ENCODE assay signal across 16 cellular contexts in the genomic region with DNA sequence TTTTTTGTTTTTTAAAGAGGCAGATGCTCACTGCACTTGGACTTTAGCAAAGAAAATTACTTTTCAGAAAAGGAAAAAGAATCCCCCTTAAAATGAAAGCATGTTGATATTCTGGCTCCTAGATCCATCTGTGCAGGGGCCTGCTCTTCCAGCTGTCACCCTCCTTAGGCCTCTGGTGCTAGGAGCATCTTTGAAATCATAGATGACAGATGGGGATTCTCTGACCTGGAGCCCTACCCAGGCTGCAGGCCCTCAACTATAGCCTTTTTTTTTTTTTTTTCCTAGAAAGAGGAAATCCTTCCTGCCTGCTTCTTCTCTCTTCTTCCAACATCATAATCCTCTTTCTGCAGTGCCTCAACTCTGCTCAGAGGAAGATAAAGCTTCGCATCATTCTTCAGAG. TPM values are rescaled to one million over a fixed set of nuclear protein-coding genes. Genes with fewer than 3 reads are reported as not detected.
DNase-seq lines count a peak whose midpoint lies in the region; ATAC-seq, FAIRE-seq and TF ChIP-seq lines count a peak whose summit lies in the region.
"Had no signal": no experiment of that assay in that cellular context is flagged by ENCODE, and none has a peak within 500 bp of the region (broad histone marks: within the 10 kb centered on the region; RNA-seq: fewer than 3 reads in every experiment).

No MANE protein-coding gene starts in this region.

- H3K9me3 Mint-ChIP-seq in activated CD4-positive, alpha-beta T cell treated with anti-CD3 and anti-CD28 coated beads, Interleukin-2, amount 10 ng/mL, durations not matched to agents 24 days and 14 days: no peaks in the 10 kb centered on the region
- H3K9me3 Mint-ChIP-seq: activated naive CD4-positive, alpha-beta T cell treated with anti-CD3 and anti-CD28 coated beads, Interleukin-2, amount 50 U/mL, for 72 hours; activated T-cell treated with anti-CD3 and anti-CD28 coated beads, Interleukin-2, amount 50 U/mL, for 4 hours; naive thymus-derived CD8-positive, alpha-beta T cell; stimulated activated naive CD8-positive, alpha-beta T cell treated with anti-CD3 and anti-CD28 coated beads, Interleukin-15, Interleukin-2, amounts not matched to agents 100 ng/mL and 50 ng/mL, for 24 hours had no signal

- no peak for FAIRE-seq in K562 (lab: Jason Lieb, UNC)
- FAIRE-seq: HTR-8/SVneo had no signal

- peaks cover 33% of the 10 kb centered on the region for H3K4me1 Mint-ChIP-seq in activated CD4-positive, alpha-beta T cell treated with anti-CD3 and anti-CD28 coated beads, Interleukin-2, amount 10 ng/mL, durations not matched to agents 24 days and 14 days

- CTCF ChIA-PET in K562 (lab: Yijun Ruan, JAX; ENCODE audit: low intra/inter-chr PET ratio): no interaction called here

- H3K9me1 ChIP-seq in K562 (ENCODE audit: control insufficient read depth, insufficient read depth, low read length): no peaks in the 10 kb centered on the region

- TF ChIP-seq RAD21 in K562 (CRISPR knock-in tag; conservative IDR thresholded peaks at IDR 0.05 in 1 of 2, IDR thresholded peaks at IDR 0.05 in 1 of 2): no peak

- intact Hi-C loops in activated CD4-positive, alpha-beta T cell treated with anti-CD3 and anti-CD28 coated beads, Interleukin-2, amount 10 ng/mL, durations not matched to agents 24 days and 14 days (cut with micrococcal nuclease): loop anchor here (5.0 kb wide), 1 partner anchor 253 kb away; no protein-coding TSS in a partner anchor
- intact Hi-C loops in K562 (cut with micrococcal nuclease) (loop anchor here (5.0 kb wide), 1 partner anchor 268 kb away; no protein-coding TSS in a partner anchor), gastrocnemius medialis (cut with DNase I; ENCODE audit: low total_unique reads) (loop anchor here (5.0 kb wide), 1 partner anchor 38 kb away; a partner anchor contains a TSS)

- no peak overlapping the region for H2AFZ ChIP-seq in K562 (ENCODE audit: low read depth, low read length)

- H3K4me2 ChIP-seq in K562 (ENCODE audit: insufficient read depth, low read length): no peak overlapping the region

- TF ChIP-seq EP300 in K562 (IDR thresholded peaks at IDR 0.05; ENCODE audit: low read length) (no peak), gastroesophageal sphincter (IDR thresholded peaks at IDR 0.05) (no peak)

- H3K36me3 Mint-ChIP-seq in activated CD4-positive, alpha-beta T cell treated with anti-CD3 and anti-CD28 coated beads, Interleukin-2, amount 10 ng/mL, durations not matched to agents 24 days and 14 days (ENCODE audit: low read depth): no peaks in the 10 kb centered on the region
- H3K36me3 Mint-ChIP-seq: activated naive CD4-positive, alpha-beta T cell treated with anti-CD3 and anti-CD28 coated beads, Interleukin-2, amount 50 U/mL, for 72 hours; naive thymus-derived CD8-positive, alpha-beta T cell had no signal

- H3K4me3 Mint-ChIP-seq in activated CD4-positive, alpha-beta T cell treated with anti-CD3 and anti-CD28 coated beads, Interleukin-2, amount 10 ng/mL, durations not matched to agents 24 days and 14 days: no peak overlapping the region
- H3K4me3 Mint-ChIP-seq: activated T-cell treated with anti-CD3 and anti-CD28 coated beads, Interleukin-2, amount 50 U/mL, for 4 hours; naive thymus-derived CD8-positive, alpha-beta T cell; stimulated activated naive CD8-positive, alpha-beta T cell treated with anti-CD3 and anti-CD28 coated beads, Interleukin-15, Interleukin-2, amounts not matched to agents 100 ng/mL and 50 ng/mL, for 24 hours had no signal

- BruUV-seq in K562 (replicated peaks; lab: Mats Ljungman, UMichigan): no TSS peak

- POLR2A ChIA-PET in K562 (lab: Yijun Ruan, JAX): interaction anchor here (0.6 to 2.1 kb wide), 3 partner anchors 12 to 39 kb away, joined by 3 to 8 read pairs (median 4); a partner anchor contains a TSS

- no peaks in the 10 kb centered on the region for H3K79me2 ChIP-seq in K562 (ENCODE audit: control insufficient read depth, insufficient read depth, low read length)

- H3K9ac ChIP-seq in K562 (ENCODE audit: insufficient read depth in 1 of 2, low read depth in 2 of 2, low read length in 2 of 2): no peak overlapping the region

- H3K4me1 ChIP-seq in K562 (replicated peaks in 1 of 2; ENCODE audit: control insufficient read depth in 2 of 2, insufficient read depth in 2 of 2, low read length in 2 of 2) (peaks cover 5 to 17% of the 10 kb centered on the region in 2 experiments; a peak in 4 of 5 replicates), gastrocnemius medialis (peaks cover 37 to 49% of the 10 kb centered on the region in 2 donors), gastroesophageal sphincter (peaks cover 7 to 46% (median 10%) of the 10 kb centered on the region in 3 donors)

- 63% methylated on average over 1 of the region's 1 CpG for WGBS in K562 (ENCODE audit: insufficient coverage, low coverage, missing lambda C conversion rate)
- 75 to 83% methylated on average over 1 of the region's 1 CpG for WGBS in gastroesophageal sphincter (ENCODE audit: low coverage in 1 of 2), 2 donors

- H3K36me3 ChIP-seq in K562 (ENCODE audit: control insufficient read depth, insufficient read depth, low read length) (no peaks in the 10 kb centered on the region), gastrocnemius medialis (no peaks in the 10 kb centered on the region), gastroesophageal sphincter (no peaks in the 10 kb centered on the region), brain microvascular endothelial cell (replicated peaks) (no peaks in the 10 kb centered on the region)
- H3K36me3 ChIP-seq: heart left ventricle had no signal

- ATAC-seq in K562 (0 out of 3 replicates have a peak, but pooled peaks have one; percentile 6), gastrocnemius medialis (no peak), GM18867 (IDR thresholded peaks at IDR 0.05; ENCODE audit: unreplicated experiment) (no peak), gastroesophageal sphincter (no peak)
- ATAC-seq: activated naive CD4-positive, alpha-beta T cell treated with anti-CD3 and anti-CD28 coated beads, Interleukin-2, amount 50 U/mL, for 72 hours; activated T-cell treated with anti-CD3 and anti-CD28 coated beads, Interleukin-2, amount 50 U/mL, for 4 hours; heart left ventricle; naive thymus-derived CD8-positive, alpha-beta T cell had no signal

- TF ChIP-seq POLR2A in K562 (conservative IDR thresholded peaks at IDR 0.05) (no peak), gastrocnemius medialis (IDR thresholded peaks at IDR 0.05) (no peak), gastroesophageal sphincter (IDR thresholded peaks at IDR 0.05) (no peak)

- H3K4me3 ChIP-seq in K562: no peak overlapping the region
- H3K4me3 ChIP-seq in gastrocnemius medialis: no peak overlapping the region
- no peak overlapping the region for H3K4me3 ChIP-seq in gastroesophageal sphincter
- no peak overlapping the region for H3K4me3 ChIP-seq in brain microvascular endothelial cell (ENCODE audit: low read depth, low read length)
- H3K4me3 ChIP-seq: heart left ventricle had no signal

- H4K20me1 ChIP-seq in K562 (replicated peaks; ENCODE audit: control insufficient read depth, insufficient read depth, low read length): no peaks in the 10 kb centered on the region

- H3K27me3 Mint-ChIP-seq in activated CD4-positive, alpha-beta T cell treated with anti-CD3 and anti-CD28 coated beads, Interleukin-2, amount 10 ng/mL, durations not matched to agents 24 days and 14 days: peaks cover 2% of the 10 kb centered on the region
- H3K27me3 Mint-ChIP-seq: naive thymus-derived CD8-positive, alpha-beta T cell had no signal

- H3K27ac ChIP-seq in K562 (ENCODE audit: extremely low read depth, low read depth, low read length) (no peak overlapping the region), gastrocnemius medialis (peak overlapping the region in 3 of 4 donors; percentile 59 to 68 (median 65)), gastroesophageal sphincter (no peak overlapping the region), brain microvascular endothelial cell (no peak overlapping the region)

- in situ Hi-C loops in K562 (cut with MboI): no loop called here
- in situ Hi-C loops in gastrocnemius medialis (cut with MboI; ENCODE audit: low sequenced_read_pairs in 4 of 4): no loop called here
- in situ Hi-C loops in brain microvascular endothelial cell (cut with HindIII; ENCODE audit: low pct_ligation_motif_present, low sequenced_read_pairs): no loop called here

- peak overlapping the region; percentile 42 for H3K27ac Mint-ChIP-seq in activated CD4-positive, alpha-beta T cell treated with anti-CD3 and anti-CD28 coated beads, Interleukin-2, amount 10 ng/mL, durations not matched to agents 24 days and 14 days
- H3K27ac Mint-ChIP-seq: stimulated activated naive CD8-positive, alpha-beta T cell treated with anti-CD3 and anti-CD28 coated beads, Interleukin-15, Interleukin-2, amounts not matched to agents 100 ng/mL and 50 ng/mL, for 24 hours had no signal

- H3K27me3 ChIP-seq in K562 (ENCODE audit: control insufficient read depth in 2 of 2, insufficient read depth in 2 of 2, low read length in 2 of 2) (no peaks in the 10 kb centered on the region), gastrocnemius medialis (no peaks in the 10 kb centered on the region), gastroesophageal sphincter (no peaks in the 10 kb centered on the region), brain microvascular endothelial cell (replicated peaks) (no peaks in the 10 kb centered on the region)
- H3K27me3 ChIP-seq: heart left ventricle had no signal

- DNase-seq in activated CD4-positive, alpha-beta T cell treated with anti-CD3 and anti-CD28 coated beads, Interleukin-2, amount 10 ng/mL, durations not matched to agents 24 days and 14 days: no peak
- no peak for DNase-seq in activated CD4-positive, alpha-beta T cell treated with anti-CD3 and anti-CD28 coated beads, Interleukin-2, amount 50 U/mL, for 4 hours
- DNase-seq in NCI-H2171 (lab: John Stamatoyannopoulos, UW) (peak; percentile 65), K562 (ENCODE audit: extremely low read depth in 1 of 4, low spot score in 3 of 4) (no peak), gastrocnemius medialis (no peak), brain microvascular endothelial cell (no peak)
- DNase-seq: activated CD4-positive, alpha-beta T cell treated with anti-CD3 and anti-CD28 coated beads, Interleukin-2, amount 50 U/mL, for 1 hour; activated T-cell treated with anti-CD3 and anti-CD28 coated beads, Interleukin-2, amount 50 U/mL, for 4 hours; heart left ventricle; naive thymus-derived CD8-positive, alpha-beta T cell; NCI-H1436 treated with DMSO at 0.1 percent for 48 hours had no signal

- H3K9me3 ChIP-seq in K562 (replicated peaks; ENCODE audit: control insufficient read depth, insufficient read depth, low read depth, low read length) (no peaks in the 10 kb centered on the region), gastrocnemius medialis (no peaks in the 10 kb centered on the region), gastroesophageal sphincter (no peaks in the 10 kb centered on the region)
- H3K9me3 ChIP-seq: heart left ventricle had no signal

- no peak for TF ChIP-seq CTCF in K562 (IDR thresholded peaks at IDR 0.05 in 2 of 3, conservative IDR thresholded peaks at IDR 0.05 in 1 of 3; ENCODE audit: insufficient read depth in 2 of 3, low read depth in 1 of 3, low read length in 3 of 3)
- TF ChIP-seq CTCF in gastrocnemius medialis (IDR thresholded peaks at IDR 0.05 in 4 of 5, conservative IDR thresholded peaks at IDR 0.05 in 1 of 5): no peak
- no peak for TF ChIP-seq CTCF in gastroesophageal sphincter (IDR thresholded peaks at IDR 0.05)
- TF ChIP-seq CTCF in brain microvascular endothelial cell (IDR thresholded peaks at IDR 0.05; ENCODE audit: low read depth, low read length, missing control alignments): no peak

RNA-seq across cellular contexts. Expression of a gene that starts 16.3 kb away (rescaled TPM):
- 73.6 and 78.8 TPM in 2 replicates for total RNA-seq in activated CD4-positive, alpha-beta T cell treated with anti-CD3 and anti-CD28 coated beads, Interleukin-2, amount 10 ng/mL, durations not matched to agents 24 days and 14 days
- 114 and 176 TPM in 2 replicates for total RNA-seq in K562 (2011; cell fraction: chromatin; rRNA removed; ENCODE audit: low replicate concordance)
- total RNA-seq in K562 (2011; cell fraction: nucleolus; rRNA removed): 54.0 and 57.9 TPM in 2 replicates
- 61.2 and 112 TPM in 2 replicates for total RNA-seq in K562 (2011; cell fraction: nucleoplasm; rRNA removed)
- total RNA-seq in K562 (2014; rRNA removed): 71.8 and 75.6 TPM in 2 replicates
- total RNA-seq in K562 (2014; rRNA removed; fragmentation: Illumina TruSeq; extraction: Trizol): 96.8 and 120 TPM in 2 replicates
- 69.4 and 76.0 TPM in 2 replicates for total RNA-seq in K562 (2015; rRNA removed; fragmentation: Illumina TruSeq; extraction: Trizol)
- total RNA-seq in K562 (2021): 109 and 111 TPM in 2 replicates
- polyA plus RNA-seq in K562 (2011; rRNA removed): 22.8 and 40.4 TPM in 2 replicates
- polyA plus RNA-seq in K562 (2011; cell fraction: cytosol; rRNA removed): 20.4 and 29.5 TPM in 2 replicates
- polyA plus RNA-seq in K562 (2011; cell fraction: nucleus; rRNA removed): 26.7 and 36.5 TPM in 2 replicates
- polyA plus RNA-seq in K562 (2012): 24.0 and 28.2 TPM in 2 replicates
- 41.4 and 46.7 TPM in 2 replicates for polyA plus RNA-seq in K562 (2014; fragmentation: Illumina TruSeq; extraction: Trizol)
- 10 to 100 TPM; 25.9 to 36.8 TPM for polyA plus RNA-seq in K562 (2014; fragmentation: Nextera tagmentation; extraction: Ambion mirVana)
- polyA plus RNA-seq in K562 (2014; rRNA removed): 25.9 and 38.0 TPM in 2 replicates
- 134 and 161 TPM in 2 replicates for polyA minus RNA-seq in K562 (2011; rRNA and poly(A)+ RNA removed)
- polyA minus RNA-seq in K562 (2011; cell fraction: cytosol; rRNA and poly(A)+ RNA removed): 33.9 and 43.4 TPM in 2 replicates
- 78.6 and 97.4 TPM in 2 replicates for polyA minus RNA-seq in K562 (2011; cell fraction: nucleus; rRNA and poly(A)+ RNA removed)
- total RNA-seq in gastrocnemius medialis: 10 to 100 TPM in 3 of 4 donors, 1 to 10 TPM in 1; 9.8 to 30.9 (median 27.2) TPM
- 10 to 100 TPM; 13.2 to 37.6 (median 24.9) TPM for total RNA-seq in gastroesophageal sphincter

RNA-seq across cellular contexts. Expression of a gene that starts 38.3 kb away (rescaled TPM):
- 74.4 and 75.3 TPM in 2 replicates for total RNA-seq in activated CD4-positive, alpha-beta T cell treated with anti-CD3 and anti-CD28 coated beads, Interleukin-2, amount 10 ng/mL, durations not matched to agents 24 days and 14 days
- total RNA-seq in K562 (2011; cell fraction: chromatin; rRNA removed; ENCODE audit: low replicate concordance): 38.2 and 76.7 TPM in 2 replicates
- total RNA-seq in K562 (2011; cell fraction: nucleolus; rRNA removed): 120 and 131 TPM in 2 replicates
- 54.9 and 77.7 TPM in 2 replicates for total RNA-seq in K562 (2011; cell fraction: nucleoplasm; rRNA removed)
- total RNA-seq in K562 (2014; rRNA removed): 17.5 and 34.9 TPM in 2 replicates
- 17.3 and 17.4 TPM in 2 replicates for total RNA-seq in K562 (2014; rRNA removed; fragmentation: Illumina TruSeq; extraction: Trizol)
- total RNA-seq in K562 (2015; rRNA removed; fragmentation: Illumina TruSeq; extraction: Trizol): 13.8 and 14.7 TPM in 2 replicates
- total RNA-seq in K562 (2021): 36.3 and 39.2 TPM in 2 replicates
- polyA plus RNA-seq in K562 (2011; rRNA removed): 84.8 and 84.9 TPM in 2 replicates
- 66.6 and 67.4 TPM in 2 replicates for polyA plus RNA-seq in K562 (2011; cell fraction: cytosol; rRNA removed)
- 43.3 and 49.6 TPM in 2 replicates for polyA plus RNA-seq in K562 (2011; cell fraction: nucleus; rRNA removed)
- polyA plus RNA-seq in K562 (2012): 32.9 and 33.5 TPM in 2 replicates
- polyA plus RNA-seq in K562 (2014; fragmentation: Illumina TruSeq; extraction: Trizol): 25.3 and 30.4 TPM in 2 replicates
- 100 to 1,000 TPM; 100 to 102 TPM for polyA plus RNA-seq in K562 (2014; fragmentation: Nextera tagmentation; extraction: Ambion mirVana)
- 36.0 and 58.0 TPM in 2 replicates for polyA plus RNA-seq in K562 (2014; rRNA removed)
- 50.5 and 69.1 TPM in 2 replicates for polyA minus RNA-seq in K562 (2011; rRNA and poly(A)+ RNA removed)
- polyA minus RNA-seq in K562 (2011; cell fraction: cytosol; rRNA and poly(A)+ RNA removed): 20.9 and 37.0 TPM in 2 replicates
- 19.0 and 31.1 TPM in 2 replicates for polyA minus RNA-seq in K562 (2011; cell fraction: nucleus; rRNA and poly(A)+ RNA removed)
- total RNA-seq in gastrocnemius medialis: 100 to 1,000 TPM in 2 of 4 donors, 10 to 100 TPM in 2; 67.2 to 116 (median 89.9) TPM
- total RNA-seq in gastroesophageal sphincter: 10 to 100 TPM; 59.6 to 81.7 (median 69.3) TPM

Comparison
In these comparisons a context has a peak if more than half of its experiments do, and no peak if none do; other contexts are left out.
1. H3K27ac ChIP-seq: peak in gastrocnemius medialis (3 of 4); none in K562 (single experiment), gastroesophageal sphincter (0 of 4) and brain microvascular endothelial cell (single experiment).